In the genomic region with DNA sequence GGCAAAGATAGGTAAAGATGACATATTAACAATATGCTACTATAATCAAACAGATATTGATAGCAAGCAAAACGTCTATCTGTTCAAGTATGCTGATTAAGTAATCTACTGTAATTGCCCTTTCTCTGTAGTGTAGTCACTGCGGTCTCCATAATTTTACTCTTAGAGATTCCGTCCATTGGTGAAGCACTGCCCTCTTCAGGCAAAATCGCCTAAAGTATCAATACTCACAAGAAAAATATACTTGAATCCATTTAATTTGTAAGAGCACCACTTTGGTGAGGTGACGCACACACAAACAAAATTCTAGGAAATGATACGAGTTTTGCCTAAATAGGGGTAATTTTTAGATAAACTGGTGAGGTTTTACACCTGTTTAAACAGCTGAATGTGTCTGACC, we compare ENCODE assay signal across 9 cellular contexts.
DNase-seq lines count a peak whose midpoint lies in the region; ATAC-seq and TF ChIP-seq lines count a peak whose summit lies in the region.
"Had no signal": no experiment of that assay in that cellular context is flagged by ENCODE, and none has a peak within 500 bp of the region (broad histone marks: within the 10 kb centered on the region; RNA-seq: fewer than 3 reads in every experiment).

No MANE protein-coding gene starts in this region.

- H3K27me3 Mint-ChIP-seq in type B pancreatic cell: no peaks in the 10 kb centered on the region
- H3K27me3 Mint-ChIP-seq: CD4-positive, CD25-positive, alpha-beta regulatory T cell had no signal

- peak; percentile 79 for ATAC-seq in foreskin keratinocyte
- ATAC-seq in HG03565 (IDR thresholded peaks at IDR 0.05; ENCODE audit: unreplicated experiment): no peak

- no peak overlapping the region for H3K27ac ChIP-seq in foreskin keratinocyte

- H3K27ac Mint-ChIP-seq in type B pancreatic cell: no peak overlapping the region
- H3K27ac Mint-ChIP-seq: CD4-positive, CD25-positive, alpha-beta regulatory T cell had no signal

- no peaks in the 10 kb centered on the region for H3K4me1 ChIP-seq in foreskin keratinocyte

- no peak overlapping the region for H3K4me3 Mint-ChIP-seq in type B pancreatic cell
- H3K4me3 Mint-ChIP-seq: CD4-positive, CD25-positive, alpha-beta regulatory T cell had no signal

- peaks cover 10% of the 10 kb centered on the region for H3K4me1 Mint-ChIP-seq in type B pancreatic cell (ENCODE audit: unreplicated experiment)
- H3K4me1 Mint-ChIP-seq: CD4-positive, CD25-positive, alpha-beta regulatory T cell had no signal

- no peak for TF ChIP-seq POLR2A in erythroblast (IDR thresholded peaks at IDR 0.05; ENCODE audit: low read length)

- no peaks in the 10 kb centered on the region for H3K36me3 Mint-ChIP-seq in type B pancreatic cell
- H3K36me3 Mint-ChIP-seq: CD4-positive, CD25-positive, alpha-beta regulatory T cell had no signal

- H3K9me3 Mint-ChIP-seq in type B pancreatic cell: no peaks in the 10 kb centered on the region

- H3K27me3 ChIP-seq in foreskin keratinocyte: no peaks in the 10 kb centered on the region

- peak; percentile 7 to 30 for DNase-seq in SHP77 (lab: John Stamatoyannopoulos, UW)
- no peak for DNase-seq in SHP77 treated with DMSO at 0.1 percent for 48 hours (lab: John Stamatoyannopoulos, UW)
- peak; percentile 41 for DNase-seq in RKO (ENCODE audit: low spot score)
- DNase-seq in foreskin keratinocyte: peak; percentile 19 to 35
- no peak for DNase-seq in type B pancreatic cell (ENCODE audit: extremely low spot score, unreplicated experiment)
- no peak for DNase-seq in erythroblast (lab: John Stamatoyannopoulos, UW)
- no peak for DNase-seq in activated gamma-delta T cell (lab: John Stamatoyannopoulos, UW)
- DNase-seq: CD4-positive, CD25-positive, alpha-beta regulatory T cell had no signal

- TF ChIP-seq CTCF in foreskin keratinocyte (conservative IDR thresholded peaks at IDR 0.05) (peak; percentile 82), type B pancreatic cell (conservative IDR thresholded peaks at IDR 0.05) (peak; percentile 69)

Comparison
In these comparisons a context has a peak if more than half of its experiments do, and no peak if none do; other contexts are left out.
1. DNase-seq: peak in SHP77 (2 of 2), RKO (single experiment) and foreskin keratinocyte (2 of 2); none in SHP77 treated with DMSO at 0.1 percent for 48 hours (single experiment), type B pancreatic cell (single experiment), erythroblast (0 of 2) and activated gamma-delta T cell (single experiment).